Comparison of ENCODE assay signal across 1 cellular context in genomic region chr22:36433318-36434231, GRCh38.
A peak's percentile ranks its signal among the peaks of the same experiment; 100 is the strongest.
TF ChIP-seq lines count a peak whose summit lies in the region.

No MANE protein-coding gene starts in this region.

TF ChIP-seq in K562, 482 proteins besides CTCF, POLR2A, EP300 and RAD21:
- TF ChIP-seq CBFA2T2 (conservative IDR thresholded peaks at IDR 0.05) (peak; percentile 35), ZBTB2 (IDR thresholded peaks at IDR 0.05) (0 out of 2 replicates have a peak, but pooled peaks have one; percentile 32), ZNF224 (CRISPR knock-in tag; IDR thresholded peaks at IDR 0.05) (no peak), CBFA2T3 (IDR thresholded peaks at IDR 0.05) (peak; percentile 48), HLTF (IDR thresholded peaks at IDR 0.05) (no peak), FOXA3 (CRISPR knock-in tag; conservative IDR thresholded peaks at IDR 0.05 in 1 of 2, IDR thresholded peaks at IDR 0.05 in 1 of 2) (peak; percentile 37 to 79; a peak in 1 of 4 replicates), ZNF239 (CRISPR knock-in tag; IDR thresholded peaks at IDR 0.05) (no peak), GATAD2A (IDR thresholded peaks at IDR 0.05) (no peak), NFE2L1 (tag; IDR thresholded peaks at IDR 0.05; ENCODE audit: borderline replicate concordance, low read depth) (no peak), NFIC (IDR thresholded peaks at IDR 0.05) (peak; percentile 61; the same call in 1 of the 2 replicates), ZNF23 (CRISPR knock-in tag; IDR thresholded peaks at IDR 0.05) (no peak), HDAC8 (tag; IDR thresholded peaks at IDR 0.05) (no peak), FOXA1 (IDR thresholded peaks at IDR 0.05; ENCODE audit: borderline replicate concordance) (peak; percentile 31; the same call in 1 of the 2 replicates), ZFP91 (CRISPR knock-in tag; IDR thresholded peaks at IDR 0.05) (no peak), ZNF449 (CRISPR knock-in tag; IDR thresholded peaks at IDR 0.05) (no peak), ZNF512 (tag; IDR thresholded peaks at IDR 0.05) (peak; percentile 89)
